Comparison of ENCODE assay signal across 8 cellular contexts in genomic region chr18:50287441-50288347, GRCh38. TPM values are rescaled to one million over a fixed set of nuclear protein-coding genes. Genes with fewer than 3 reads are reported as not detected.
DNase-seq lines count a peak whose midpoint lies in the region; ATAC-seq and TF ChIP-seq lines count a peak whose summit lies in the region.

Gene CXXC1 (minus strand): TSS chr18:50287692. CDS start chr18:50287589, 103 bp downstream.

- H3K4me1 ChIP-seq in ovary (ENCODE audit: insufficient read depth) (peaks cover 5% of the 10 kb centered on the region), thyroid gland (no peaks in the 10 kb centered on the region)

- no peak for TF ChIP-seq EP300 in ovary (IDR thresholded peaks at IDR 0.05)

- no peaks in the 10 kb centered on the region for H3K9me2 ChIP-seq in SU-DHL-6 (replicated peaks; ENCODE audit: insufficient read depth, low read length)

- no peaks in the 10 kb centered on the region for H3K9me3 ChIP-seq in SU-DHL-6 (ENCODE audit: insufficient read depth, low read length)
- H3K9me3 ChIP-seq in ovary = no peaks in the 10 kb centered on the region
- no peaks in the 10 kb centered on the region for H3K9me3 ChIP-seq in thyroid gland

- intact Hi-C loops in head of caudate nucleus (cut with DNase I) (no loop called here), ovary (cut with DNase I) (loop anchor here in 1 of 4 donors (10.0 kb wide), 1 partner anchor 793 kb away; the partner anchor contains the start of gene RPL17), thyroid gland (cut with DNase I) (loop anchor here (10.0 kb wide), 1 partner anchor 67 kb away; no protein-coding TSS in a partner anchor)

- H3K4me3 ChIP-seq in SU-DHL-6 (ENCODE audit: insufficient read depth, low read length, poor library complexity, severe bottlenecking) = peak within 1 kb of the TSS; percentile 80
- peak within 1 kb of the TSS; percentile 59 for H3K4me3 ChIP-seq in ovary
- peak within 1 kb of the TSS; percentile 61 to 92 (median 87) for H3K4me3 ChIP-seq in thyroid gland (replicated peaks in 1 of 3)

- peaks cover 14% of the 10 kb centered on the region for H3F3A ChIP-seq in SU-DHL-6 (ENCODE audit: insufficient read depth)

- peak within 1 kb of the TSS; percentile 94 for H3K4me3 Mint-ChIP-seq in activated naive CD8-positive, alpha-beta T cell treated with anti-CD3 and anti-CD28 coated beads, Interleukin-2, amount 10 ng/mL, durations not matched to agents 7 days and 5 days

- DNase-seq in NCI-H128 (lab: John Stamatoyannopoulos, UW; ENCODE audit: unreplicated experiment) (peak; percentile 99), head of caudate nucleus (peak; percentile 96 to 100 (median 98)), ovary (peak; percentile 96 to 99 (median 98)), thyroid gland (peak; percentile 97 to 98)
- DNase-seq in activated naive CD8-positive, alpha-beta T cell treated with anti-CD3 and anti-CD28 coated beads, Interleukin-2, amount 10 ng/mL, durations not matched to agents 7 days and 5 days = peak; percentile 90

- peak within 1 kb of the TSS; percentile 89 for H2AFZ ChIP-seq in SU-DHL-6 (ENCODE audit: low read depth, low read length, severe bottlenecking)

- H3K27me3 Mint-ChIP-seq in activated naive CD8-positive, alpha-beta T cell treated with anti-CD3 and anti-CD28 coated beads, Interleukin-2, amount 10 ng/mL, durations not matched to agents 7 days and 5 days = no peaks in the 10 kb centered on the region

- peak; percentile 67 for TF ChIP-seq CTCF in GM12873 (IDR thresholded peaks at IDR 0.05; ENCODE audit: insufficient read depth, low read depth, low read length, missing control alignments)
- TF ChIP-seq CTCF in SU-DHL-6 (IDR thresholded peaks at IDR 0.05; ENCODE audit: insufficient read depth, low read length, poor library complexity, severe bottlenecking) = peak; percentile 52
- peak; percentile 8 to 86 (median 80) for TF ChIP-seq CTCF in ovary (IDR thresholded peaks at IDR 0.05)
- TF ChIP-seq CTCF in thyroid gland (IDR thresholded peaks at IDR 0.05) = peak in 5 of 6 experiments; percentile 22 to 72 (median 49)

- H3K9me3 Mint-ChIP-seq in activated naive CD8-positive, alpha-beta T cell treated with anti-CD3 and anti-CD28 coated beads, Interleukin-2, amount 10 ng/mL, durations not matched to agents 7 days and 5 days = no peaks in the 10 kb centered on the region

- peak within 1 kb of the TSS; percentile 98 for H3K27ac Mint-ChIP-seq in activated naive CD8-positive, alpha-beta T cell treated with anti-CD3 and anti-CD28 coated beads, Interleukin-2, amount 10 ng/mL, durations not matched to agents 7 days and 5 days

- H3K9ac ChIP-seq in SU-DHL-6 (ENCODE audit: low read length) = peak within 1 kb of the TSS; percentile 82

- H3K36me3 Mint-ChIP-seq in activated naive CD8-positive, alpha-beta T cell treated with anti-CD3 and anti-CD28 coated beads, Interleukin-2, amount 10 ng/mL, durations not matched to agents 7 days and 5 days = peaks cover 29% of the 10 kb centered on the region

- peaks cover 21% of the 10 kb centered on the region for H3K79me2 ChIP-seq in SU-DHL-6 (ENCODE audit: insufficient read depth, low read length)

- WGBS in ovary, 3 donors = 0% methylated on average over 74 to 76 of the region's 76 CpGs
- WGBS in thyroid gland, 2 donors = 1% methylated on average over 44 to 53 of the region's 76 CpGs

- peak within 1 kb of the TSS; percentile 77 for H3K27ac ChIP-seq in SU-DHL-6 (ENCODE audit: low read depth, low read length)
- peak within 1 kb of the TSS; percentile 69 to 79 for H3K27ac ChIP-seq in ovary
- peak within 1 kb of the TSS; percentile 85 to 94 (median 86) for H3K27ac ChIP-seq in thyroid gland

- peak within 1 kb of the TSS; percentile 54 for H3K4me2 ChIP-seq in SU-DHL-6 (ENCODE audit: low read depth, low read length, poor library complexity, severe bottlenecking)

- peak; percentile 93 for ATAC-seq in HG02759 (IDR thresholded peaks at IDR 0.05; ENCODE audit: unreplicated experiment)
- peak; percentile 93 for ATAC-seq in activated naive CD8-positive, alpha-beta T cell treated with anti-CD3 and anti-CD28 coated beads, Interleukin-2, amount 10 ng/mL, durations not matched to agents 7 days and 5 days (ENCODE audit: low read depth)

- TF ChIP-seq POLR2A in ovary (IDR thresholded peaks at IDR 0.05) = no peak
- peak in 1 of 2 donors; percentile 48 for TF ChIP-seq POLR2A in thyroid gland (IDR thresholded peaks at IDR 0.05)

- peaks cover 6% of the 10 kb centered on the region; the same call in 1 of the 2 replicates for H4K20me1 ChIP-seq in SU-DHL-6 (ENCODE audit: low read depth, low read length)

- POLR2A ChIA-PET in activated naive CD8-positive, alpha-beta T cell treated with anti-CD3 and anti-CD28 coated beads, Interleukin-2, amount 10 ng/mL, durations not matched to agents 7 days and 5 days (lab: Charles Lee) = no interaction called here

- H3K4me1 Mint-ChIP-seq in activated naive CD8-positive, alpha-beta T cell treated with anti-CD3 and anti-CD28 coated beads, Interleukin-2, amount 10 ng/mL, durations not matched to agents 7 days and 5 days = peaks cover 20% of the 10 kb centered on the region

- H3K27me3 ChIP-seq in SU-DHL-6 (ENCODE audit: low read length) (no peaks in the 10 kb centered on the region), ovary (no peaks in the 10 kb centered on the region), thyroid gland (no peaks in the 10 kb centered on the region)

- H3K36me3 ChIP-seq in SU-DHL-6 (ENCODE audit: low read length) (no peaks in the 10 kb centered on the region), ovary (no peaks in the 10 kb centered on the region), thyroid gland (peaks cover 10 to 12% of the 10 kb centered on the region in 2 donors)

RNA-seq across cellular contexts. Expression of gene CXXC1, which starts in this region (rescaled TPM):
- total RNA-seq in activated naive CD8-positive, alpha-beta T cell treated with anti-CD3 and anti-CD28 coated beads, Interleukin-2, amount 10 ng/mL, durations not matched to agents 7 days and 5 days = 100 to 1,000 TPM; 155 to 160 TPM
- total RNA-seq in ovary (10 to 100 TPM; 39.1 to 77.9 (median 70.7) TPM), thyroid gland (100 to 1,000 TPM in 1 of 4 donors, 10 to 100 TPM in 3; 39.7 to 125 (median 62.7) TPM)
- 10 to 100 TPM; 52.0 to 67.8 TPM for polyA plus RNA-seq in ovary

Comparison
In these comparisons a context has a peak if more than half of its experiments do, and no peak if none do; other contexts are left out.
1. Peak in every context shown above with its lines: DNase-seq, ATAC-seq, H3K4me3 ChIP-seq and H3K27ac ChIP-seq.